ENCODE assay signal across 26 cellular contexts in the genomic region with DNA sequence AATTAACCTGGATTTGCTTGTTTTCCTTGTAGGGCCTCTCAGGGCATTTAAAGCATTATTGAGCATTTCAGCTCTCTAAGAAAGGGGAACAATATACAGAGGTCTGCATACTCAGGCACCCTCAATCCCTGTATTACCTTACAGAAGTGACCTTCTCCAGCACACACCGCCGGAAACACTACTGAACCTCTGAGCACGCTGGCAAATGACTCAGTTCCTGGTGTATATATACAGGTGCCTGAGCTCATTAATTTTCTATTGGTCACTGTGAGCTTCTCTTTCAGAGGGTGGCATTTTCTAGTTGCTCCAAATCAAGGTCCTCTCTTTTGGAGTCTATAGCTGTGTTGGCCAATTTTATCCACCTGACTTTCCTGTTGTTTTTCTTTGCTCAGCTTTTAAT.
"Had no signal": no experiment of that assay in that cellular context is flagged by ENCODE, and none has a peak within 500 bp of the region (broad histone marks: within the 10 kb centered on the region; RNA-seq: fewer than 3 reads in every experiment).

No MANE protein-coding gene starts in this region.

- DNase-seq: activated CD4-positive, alpha-beta memory T cell treated with anti-CD3 and anti-CD28 coated beads for 36 hours; activated CD4-positive, alpha-beta T cell treated with anti-CD3 and anti-CD28 coated beads for 36 hours; activated CD4-positive, alpha-beta T cell treated with anti-CD3 and anti-CD28 coated beads, Interleukin-2, amount 10 ng/mL, durations not matched to agents 24 days and 14 days; activated CD4-positive, CD25-positive, alpha-beta regulatory T cell; activated CD4-positive, CD25-positive, alpha-beta regulatory T cell treated with anti-CD3 and anti-CD28 coated beads, Interleukin-2, amount 50 U/mL, for 72 hours; activated CD8-positive, alpha-beta memory T cell treated with anti-CD3 and anti-CD28 coated beads, Interleukin-2, amount 10 ng/mL, durations not matched to agents 7 days and 5 days; activated CD8-positive, alpha-beta memory T cell treated with anti-CD3 and anti-CD28 coated beads, Interleukin-2, amount 50 U/mL, for 4 hours; activated CD8-positive, alpha-beta T cell treated with anti-CD3 and anti-CD28 coated beads, Interleukin-2, amount 10 ng/mL, durations not matched to agents 7 days and 5 days; activated effector memory CD4-positive, alpha-beta T cell treated with anti-CD3 and anti-CD28 coated beads, Interleukin-2, amount 50 U/mL, for 16 hours; activated naive CD4-positive, alpha-beta T cell treated with anti-CD3 and anti-CD28 coated beads, Interleukin-2, amount 10 ng/mL, durations not matched to agents 7 days and 5 days; activated naive CD8-positive, alpha-beta T cell treated with anti-CD3 and anti-CD28 coated beads, Interleukin-2, amount 10 ng/mL, durations not matched to agents 7 days and 5 days; activated T-cell treated with anti-CD3 and anti-CD28 coated beads, Interleukin-2, amount 50 U/mL, for 1 hour; activated T-cell treated with anti-CD3 and anti-CD28 coated beads, Interleukin-2, amount 50 U/mL, for 48 hours; effector CD4-positive, alpha-beta T cell; effector memory CD8-positive, alpha-beta T cell; esophagus squamous epithelium; foreskin melanocyte; T-helper 1 cell; T-helper 17 cell; T1000 had no signal

- ATAC-seq: activated CD4-positive, alpha-beta T cell treated with anti-CD3 and anti-CD28 coated beads for 36 hours; activated CD8-positive, alpha-beta memory T cell treated with anti-CD3 and anti-CD28 coated beads, Interleukin-2, amount 10 ng/mL, durations not matched to agents 7 days and 5 days; activated CD8-positive, alpha-beta T cell treated with anti-CD3 and anti-CD28 coated beads, Interleukin-2, amount 10 ng/mL, durations not matched to agents 7 days and 5 days; activated naive CD4-positive, alpha-beta T cell treated with anti-CD3 and anti-CD28 coated beads, Interleukin-2, amount 50 U/mL, for 72 hours; effector memory CD8-positive, alpha-beta T cell; gastroesophageal sphincter; T-helper 17 cell had no signal

- H3K9me3 ChIP-seq: ascending aorta, breast epithelium, esophagus squamous epithelium, gastroesophageal sphincter had no signal

- H3K4me1 ChIP-seq: ascending aorta, breast epithelium, gastroesophageal sphincter had no signal

- H3K4me3 ChIP-seq: ascending aorta, breast epithelium, coronary artery, esophagus squamous epithelium, gastroesophageal sphincter had no signal

- H3K27ac ChIP-seq: ascending aorta, breast epithelium, coronary artery, epithelial cell of prostate, esophagus squamous epithelium, gastroesophageal sphincter had no signal

- H3K36me3 ChIP-seq: ascending aorta, breast epithelium, esophagus squamous epithelium, gastroesophageal sphincter had no signal

- H3K27me3 ChIP-seq: ascending aorta, breast epithelium had no signal
